ENCODE assay signal across 1 cellular context in the genomic region with DNA sequence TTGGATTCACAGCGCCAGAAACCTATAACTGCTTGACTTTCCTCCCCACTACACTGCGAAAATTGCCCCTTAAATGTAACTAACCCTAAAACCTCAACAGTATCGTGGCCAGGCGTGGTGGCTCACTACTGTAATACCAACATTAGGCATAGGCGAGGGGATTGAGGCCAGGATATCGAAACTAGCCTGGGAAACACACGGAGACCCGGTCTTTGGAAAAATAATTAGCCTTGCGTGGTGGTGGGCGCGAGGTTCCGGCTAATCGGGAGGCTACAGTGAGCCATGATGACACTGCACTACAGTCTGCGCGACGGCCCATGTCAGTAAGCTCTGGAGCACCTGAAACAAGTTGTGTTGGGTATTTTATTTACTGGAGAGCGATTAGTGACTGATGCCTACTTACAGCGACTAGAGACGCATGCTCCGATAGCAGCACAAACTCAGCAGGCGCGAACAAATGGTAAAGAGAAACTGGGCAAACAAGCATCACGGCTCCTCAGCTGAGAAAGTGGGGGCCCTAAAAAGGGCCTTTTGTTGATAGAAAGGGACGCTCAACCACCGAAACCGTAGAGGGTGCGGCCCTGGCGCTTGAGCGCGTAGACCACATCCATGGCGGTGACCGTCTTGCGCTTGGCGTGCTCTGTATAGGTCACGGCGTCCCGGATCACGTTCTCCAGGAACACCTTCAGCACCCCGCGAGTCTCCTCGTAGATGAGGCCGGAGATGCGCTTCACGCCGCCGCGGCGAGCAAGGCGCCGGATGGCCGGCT.
TF ChIP-seq lines count a peak whose summit lies in the region.

No MANE protein-coding gene starts in this region.

TF ChIP-seq in GM12878, 131 proteins besides CTCF, POLR2A, EP300 and RAD21 (continued from another document and continues in another):
- TF ChIP-seq, protein P1, sequence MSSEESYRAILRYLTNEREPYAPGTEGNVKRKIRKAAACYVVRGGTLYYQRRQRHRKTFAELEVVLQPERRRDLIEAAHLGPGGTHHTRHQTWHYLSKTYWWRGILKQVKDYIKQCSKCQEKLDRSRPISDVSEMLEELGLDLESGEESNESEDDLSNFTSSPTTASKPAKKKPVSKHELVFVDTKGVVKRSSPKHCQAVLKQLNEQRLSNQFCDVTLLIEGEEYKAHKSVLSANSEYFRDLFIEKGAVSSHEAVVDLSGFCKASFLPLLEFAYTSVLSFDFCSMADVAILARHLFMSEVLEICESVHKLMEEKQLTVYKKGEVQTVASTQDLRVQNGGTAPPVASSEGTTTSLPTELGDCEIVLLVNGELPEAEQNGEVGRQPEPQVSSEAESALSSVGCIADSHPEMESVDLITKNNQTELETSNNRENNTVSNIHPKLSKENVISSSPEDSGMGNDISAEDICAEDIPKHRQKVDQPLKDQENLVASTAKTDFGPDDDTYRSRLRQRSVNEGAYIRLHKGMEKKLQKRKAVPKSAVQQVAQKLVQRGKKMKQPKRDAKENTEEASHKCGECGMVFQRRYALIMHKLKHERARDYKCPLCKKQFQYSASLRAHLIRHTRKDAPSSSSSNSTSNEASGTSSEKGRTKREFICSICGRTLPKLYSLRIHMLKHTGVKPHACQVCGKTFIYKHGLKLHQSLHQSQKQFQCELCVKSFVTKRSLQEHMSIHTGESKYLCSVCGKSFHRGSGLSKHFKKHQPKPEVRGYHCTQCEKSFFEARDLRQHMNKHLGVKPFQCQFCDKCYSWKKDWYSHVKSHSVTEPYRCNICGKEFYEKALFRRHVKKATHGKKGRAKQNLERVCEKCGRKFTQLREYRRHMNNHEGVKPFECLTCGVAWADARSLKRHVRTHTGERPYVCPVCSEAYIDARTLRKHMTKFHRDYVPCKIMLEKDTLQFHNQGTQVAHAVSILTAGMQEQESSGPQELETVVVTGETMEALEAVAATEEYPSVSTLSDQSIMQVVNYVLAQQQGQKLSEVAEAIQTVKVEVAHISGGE (CRISPR knock-in tag; IDR thresholded peaks at IDR 0.05): peak; percentile 20; the same call in 1 of the 2 replicates
- TF ChIP-seq, protein P2, sequence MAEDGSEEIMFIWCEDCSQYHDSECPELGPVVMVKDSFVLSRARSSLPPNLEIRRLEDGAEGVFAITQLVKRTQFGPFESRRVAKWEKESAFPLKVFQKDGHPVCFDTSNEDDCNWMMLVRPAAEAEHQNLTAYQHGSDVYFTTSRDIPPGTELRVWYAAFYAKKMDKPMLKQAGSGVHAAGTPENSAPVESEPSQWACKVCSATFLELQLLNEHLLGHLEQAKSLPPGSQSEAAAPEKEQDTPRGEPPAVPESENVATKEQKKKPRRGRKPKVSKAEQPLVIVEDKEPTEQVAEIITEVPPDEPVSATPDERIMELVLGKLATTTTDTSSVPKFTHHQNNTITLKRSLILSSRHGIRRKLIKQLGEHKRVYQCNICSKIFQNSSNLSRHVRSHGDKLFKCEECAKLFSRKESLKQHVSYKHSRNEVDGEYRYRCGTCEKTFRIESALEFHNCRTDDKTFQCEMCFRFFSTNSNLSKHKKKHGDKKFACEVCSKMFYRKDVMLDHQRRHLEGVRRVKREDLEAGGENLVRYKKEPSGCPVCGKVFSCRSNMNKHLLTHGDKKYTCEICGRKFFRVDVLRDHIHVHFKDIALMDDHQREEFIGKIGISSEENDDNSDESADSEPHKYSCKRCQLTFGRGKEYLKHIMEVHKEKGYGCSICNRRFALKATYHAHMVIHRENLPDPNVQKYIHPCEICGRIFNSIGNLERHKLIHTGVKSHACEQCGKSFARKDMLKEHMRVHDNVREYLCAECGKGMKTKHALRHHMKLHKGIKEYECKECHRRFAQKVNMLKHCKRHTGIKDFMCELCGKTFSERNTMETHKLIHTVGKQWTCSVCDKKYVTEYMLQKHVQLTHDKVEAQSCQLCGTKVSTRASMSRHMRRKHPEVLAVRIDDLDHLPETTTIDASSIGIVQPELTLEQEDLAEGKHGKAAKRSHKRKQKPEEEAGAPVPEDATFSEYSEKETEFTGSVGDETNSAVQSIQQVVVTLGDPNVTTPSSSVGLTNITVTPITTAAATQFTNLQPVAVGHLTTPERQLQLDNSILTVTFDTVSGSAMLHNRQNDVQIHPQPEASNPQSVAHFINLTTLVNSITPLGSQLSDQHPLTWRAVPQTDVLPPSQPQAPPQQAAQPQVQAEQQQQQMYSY (CRISPR knock-in tag; IDR thresholded peaks at IDR 0.05): peak; percentile 64
- TF ChIP-seq JUNB (IDR thresholded peaks at IDR 0.05): 0 out of 2 replicates have a peak, but pooled peaks have one; percentile 12
- TF ChIP-seq, protein P3, sequence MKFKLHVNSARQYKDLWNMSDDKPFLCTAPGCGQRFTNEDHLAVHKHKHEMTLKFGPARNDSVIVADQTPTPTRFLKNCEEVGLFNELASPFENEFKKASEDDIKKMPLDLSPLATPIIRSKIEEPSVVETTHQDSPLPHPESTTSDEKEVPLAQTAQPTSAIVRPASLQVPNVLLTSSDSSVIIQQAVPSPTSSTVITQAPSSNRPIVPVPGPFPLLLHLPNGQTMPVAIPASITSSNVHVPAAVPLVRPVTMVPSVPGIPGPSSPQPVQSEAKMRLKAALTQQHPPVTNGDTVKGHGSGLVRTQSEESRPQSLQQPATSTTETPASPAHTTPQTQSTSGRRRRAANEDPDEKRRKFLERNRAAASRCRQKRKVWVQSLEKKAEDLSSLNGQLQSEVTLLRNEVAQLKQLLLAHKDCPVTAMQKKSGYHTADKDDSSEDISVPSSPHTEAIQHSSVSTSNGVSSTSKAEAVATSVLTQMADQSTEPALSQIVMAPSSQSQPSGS (IDR thresholded peaks at IDR 0.05; ENCODE audit: low read length): 0 out of 2 replicates have a peak, but pooled peaks have one; percentile 0
- TF ChIP-seq, protein P4, sequence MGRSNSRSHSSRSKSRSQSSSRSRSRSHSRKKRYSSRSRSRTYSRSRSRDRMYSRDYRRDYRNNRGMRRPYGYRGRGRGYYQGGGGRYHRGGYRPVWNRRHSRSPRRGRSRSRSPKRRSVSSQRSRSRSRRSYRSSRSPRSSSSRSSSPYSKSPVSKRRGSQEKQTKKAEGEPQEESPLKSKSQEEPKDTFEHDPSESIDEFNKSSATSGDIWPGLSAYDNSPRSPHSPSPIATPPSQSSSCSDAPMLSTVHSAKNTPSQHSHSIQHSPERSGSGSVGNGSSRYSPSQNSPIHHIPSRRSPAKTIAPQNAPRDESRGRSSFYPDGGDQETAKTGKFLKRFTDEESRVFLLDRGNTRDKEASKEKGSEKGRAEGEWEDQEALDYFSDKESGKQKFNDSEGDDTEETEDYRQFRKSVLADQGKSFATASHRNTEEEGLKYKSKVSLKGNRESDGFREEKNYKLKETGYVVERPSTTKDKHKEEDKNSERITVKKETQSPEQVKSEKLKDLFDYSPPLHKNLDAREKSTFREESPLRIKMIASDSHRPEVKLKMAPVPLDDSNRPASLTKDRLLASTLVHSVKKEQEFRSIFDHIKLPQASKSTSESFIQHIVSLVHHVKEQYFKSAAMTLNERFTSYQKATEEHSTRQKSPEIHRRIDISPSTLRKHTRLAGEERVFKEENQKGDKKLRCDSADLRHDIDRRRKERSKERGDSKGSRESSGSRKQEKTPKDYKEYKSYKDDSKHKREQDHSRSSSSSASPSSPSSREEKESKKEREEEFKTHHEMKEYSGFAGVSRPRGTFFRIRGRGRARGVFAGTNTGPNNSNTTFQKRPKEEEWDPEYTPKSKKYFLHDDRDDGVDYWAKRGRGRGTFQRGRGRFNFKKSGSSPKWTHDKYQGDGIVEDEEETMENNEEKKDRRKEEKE (IDR thresholded peaks at IDR 0.05): 0 out of 2 replicates have a peak, but pooled peaks have one; percentile 58
- peak; percentile 59; the same call in 1 of the 2 replicates for TF ChIP-seq PAX5 (IDR thresholded peaks at IDR 0.05; ENCODE audit: borderline replicate concordance, low read depth, low read length)
- 0 out of 2 replicates have a peak, but pooled peaks have one; percentile 9 for TF ChIP-seq TAF1 (IDR thresholded peaks at IDR 0.05; ENCODE audit: borderline replicate concordance, low read depth, low read length)
- peak; percentile 21 for TF ChIP-seq RELA (IDR thresholded peaks at IDR 0.05; ENCODE audit: borderline replicate concordance, partially characterized antibody)
- TF ChIP-seq BACH1 (IDR thresholded peaks at IDR 0.05; ENCODE audit: borderline replicate concordance): peak; percentile 59; the same call in 1 of the 2 replicates
- peak; percentile 50 for TF ChIP-seq IKZF1 (conservative IDR thresholded peaks at IDR 0.05)
- peak; percentile 80 for TF ChIP-seq LARP7 (IDR thresholded peaks at IDR 0.05)
- TF ChIP-seq BMI1 (IDR thresholded peaks at IDR 0.05; ENCODE audit: borderline replicate concordance): 0 out of 2 replicates have a peak, but pooled peaks have one; percentile 53
- TF ChIP-seq, protein P5, sequence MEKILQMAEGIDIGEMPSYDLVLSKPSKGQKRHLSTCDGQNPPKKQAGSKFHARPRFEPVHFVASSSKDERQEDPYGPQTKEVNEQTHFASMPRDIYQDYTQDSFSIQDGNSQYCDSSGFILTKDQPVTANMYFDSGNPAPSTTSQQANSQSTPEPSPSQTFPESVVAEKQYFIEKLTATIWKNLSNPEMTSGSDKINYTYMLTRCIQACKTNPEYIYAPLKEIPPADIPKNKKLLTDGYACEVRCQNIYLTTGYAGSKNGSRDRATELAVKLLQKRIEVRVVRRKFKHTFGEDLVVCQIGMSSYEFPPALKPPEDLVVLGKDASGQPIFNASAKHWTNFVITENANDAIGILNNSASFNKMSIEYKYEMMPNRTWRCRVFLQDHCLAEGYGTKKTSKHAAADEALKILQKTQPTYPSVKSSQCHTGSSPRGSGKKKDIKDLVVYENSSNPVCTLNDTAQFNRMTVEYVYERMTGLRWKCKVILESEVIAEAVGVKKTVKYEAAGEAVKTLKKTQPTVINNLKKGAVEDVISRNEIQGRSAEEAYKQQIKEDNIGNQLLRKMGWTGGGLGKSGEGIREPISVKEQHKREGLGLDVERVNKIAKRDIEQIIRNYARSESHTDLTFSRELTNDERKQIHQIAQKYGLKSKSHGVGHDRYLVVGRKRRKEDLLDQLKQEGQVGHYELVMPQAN (conservative IDR thresholded peaks at IDR 0.05): peak; percentile 28
- TF ChIP-seq SMAD5 (IDR thresholded peaks at IDR 0.05; ENCODE audit: low read depth): peak; percentile 96
- TF ChIP-seq BHLHE40 (IDR thresholded peaks at IDR 0.05; ENCODE audit: borderline replicate concordance in 1 of 2, low read depth in 2 of 2, low read length in 1 of 2): peak in 1 of 2 experiments; percentile 20; a peak in 1 of 4 replicates
- peak; percentile 67; the same call in 1 of the 2 replicates for TF ChIP-seq NBN (IDR thresholded peaks at IDR 0.05)
- TF ChIP-seq MTA3 (IDR thresholded peaks at IDR 0.05; ENCODE audit: borderline replicate concordance, low read length): peak; percentile 91
- TF ChIP-seq POLR2AphosphoS2 (IDR thresholded peaks at IDR 0.05; ENCODE audit: low read depth, low read length): peak; percentile 92
- 0 out of 2 replicates have a peak, but pooled peaks have one; percentile 50 for TF ChIP-seq SIN3A (IDR thresholded peaks at IDR 0.05; ENCODE audit: low read depth, low read length)
- TF ChIP-seq, protein P6, sequence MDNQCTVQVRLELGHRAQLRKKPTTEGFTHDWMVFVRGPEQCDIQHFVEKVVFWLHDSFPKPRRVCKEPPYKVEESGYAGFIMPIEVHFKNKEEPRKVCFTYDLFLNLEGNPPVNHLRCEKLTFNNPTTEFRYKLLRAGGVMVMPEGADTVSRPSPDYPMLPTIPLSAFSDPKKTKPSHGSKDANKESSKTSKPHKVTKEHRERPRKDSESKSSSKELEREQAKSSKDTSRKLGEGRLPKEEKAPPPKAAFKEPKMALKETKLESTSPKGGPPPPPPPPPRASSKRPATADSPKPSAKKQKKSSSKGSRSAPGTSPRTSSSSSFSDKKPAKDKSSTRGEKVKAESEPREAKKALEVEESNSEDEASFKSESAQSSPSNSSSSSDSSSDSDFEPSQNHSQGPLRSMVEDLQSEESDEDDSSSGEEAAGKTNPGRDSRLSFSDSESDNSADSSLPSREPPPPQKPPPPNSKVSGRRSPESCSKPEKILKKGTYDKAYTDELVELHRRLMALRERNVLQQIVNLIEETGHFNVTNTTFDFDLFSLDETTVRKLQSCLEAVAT (IDR thresholded peaks at IDR 0.05): peak; percentile 98
- TF ChIP-seq POU2F2 (IDR thresholded peaks at IDR 0.05; ENCODE audit: borderline replicate concordance, low read depth, low read length): peak; percentile 51; the same call in 2 of the 3 replicates
- TF ChIP-seq ZBED1 (IDR thresholded peaks at IDR 0.05; ENCODE audit: borderline replicate concordance): peak; percentile 93
- TF ChIP-seq ASH2L (IDR thresholded peaks at IDR 0.05; ENCODE audit: borderline replicate concordance, low read depth): 0 out of 2 replicates have a peak, but pooled peaks have one; percentile 9
- TF ChIP-seq, protein P7, sequence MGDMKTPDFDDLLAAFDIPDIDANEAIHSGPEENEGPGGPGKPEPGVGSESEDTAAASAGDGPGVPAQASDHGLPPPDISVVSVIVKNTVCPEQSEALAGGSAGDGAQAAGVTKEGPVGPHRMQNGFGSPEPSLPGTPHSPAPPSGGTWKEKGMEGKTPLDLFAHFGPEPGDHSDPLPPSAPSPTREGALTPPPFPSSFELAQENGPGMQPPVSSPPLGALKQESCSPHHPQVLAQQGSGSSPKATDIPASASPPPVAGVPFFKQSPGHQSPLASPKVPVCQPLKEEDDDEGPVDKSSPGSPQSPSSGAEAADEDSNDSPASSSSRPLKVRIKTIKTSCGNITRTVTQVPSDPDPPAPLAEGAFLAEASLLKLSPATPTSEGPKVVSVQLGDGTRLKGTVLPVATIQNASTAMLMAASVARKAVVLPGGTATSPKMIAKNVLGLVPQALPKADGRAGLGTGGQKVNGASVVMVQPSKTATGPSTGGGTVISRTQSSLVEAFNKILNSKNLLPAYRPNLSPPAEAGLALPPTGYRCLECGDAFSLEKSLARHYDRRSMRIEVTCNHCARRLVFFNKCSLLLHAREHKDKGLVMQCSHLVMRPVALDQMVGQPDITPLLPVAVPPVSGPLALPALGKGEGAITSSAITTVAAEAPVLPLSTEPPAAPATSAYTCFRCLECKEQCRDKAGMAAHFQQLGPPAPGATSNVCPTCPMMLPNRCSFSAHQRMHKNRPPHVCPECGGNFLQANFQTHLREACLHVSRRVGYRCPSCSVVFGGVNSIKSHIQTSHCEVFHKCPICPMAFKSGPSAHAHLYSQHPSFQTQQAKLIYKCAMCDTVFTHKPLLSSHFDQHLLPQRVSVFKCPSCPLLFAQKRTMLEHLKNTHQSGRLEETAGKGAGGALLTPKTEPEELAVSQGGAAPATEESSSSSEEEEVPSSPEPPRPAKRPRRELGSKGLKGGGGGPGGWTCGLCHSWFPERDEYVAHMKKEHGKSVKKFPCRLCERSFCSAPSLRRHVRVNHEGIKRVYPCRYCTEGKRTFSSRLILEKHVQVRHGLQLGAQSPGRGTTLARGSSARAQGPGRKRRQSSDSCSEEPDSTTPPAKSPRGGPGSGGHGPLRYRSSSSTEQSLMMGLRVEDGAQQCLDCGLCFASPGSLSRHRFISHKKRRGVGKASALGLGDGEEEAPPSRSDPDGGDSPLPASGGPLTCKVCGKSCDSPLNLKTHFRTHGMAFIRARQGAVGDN (IDR thresholded peaks at IDR 0.05): peak; percentile 48
- TF ChIP-seq MEF2B (IDR thresholded peaks at IDR 0.05; ENCODE audit: partially characterized antibody, poor library complexity, severe bottlenecking): peak; percentile 9
- peak; percentile 76; the same call in 1 of the 2 replicates for TF ChIP-seq ZNF207 (IDR thresholded peaks at IDR 0.05; ENCODE audit: borderline replicate concordance)
- TF ChIP-seq IKZF2 (IDR thresholded peaks at IDR 0.05): peak in 1 of 2 experiments; percentile 46; a peak in 3 of 4 replicates
- TF ChIP-seq CEBPB (IDR thresholded peaks at IDR 0.05; ENCODE audit: borderline replicate concordance in 1 of 2, low read depth in 2 of 2, low read length in 2 of 2): 0 out of 4 replicates have a peak, but pooled peaks of 1 of the 2 experiments have one; percentile 15
- TF ChIP-seq HDAC6 (IDR thresholded peaks at IDR 0.05; ENCODE audit: unreplicated experiment): peak; percentile 22
- TF ChIP-seq, protein P8, sequence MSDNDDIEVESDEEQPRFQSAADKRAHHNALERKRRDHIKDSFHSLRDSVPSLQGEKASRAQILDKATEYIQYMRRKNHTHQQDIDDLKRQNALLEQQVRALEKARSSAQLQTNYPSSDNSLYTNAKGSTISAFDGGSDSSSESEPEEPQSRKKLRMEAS (IDR thresholded peaks at IDR 0.05; ENCODE audit: low read depth, low read length): peak; percentile 48; the same call in 1 of the 2 replicates
- TF ChIP-seq PML (IDR thresholded peaks at IDR 0.05; ENCODE audit: low read length): peak; percentile 94
